In the genomic region with DNA sequence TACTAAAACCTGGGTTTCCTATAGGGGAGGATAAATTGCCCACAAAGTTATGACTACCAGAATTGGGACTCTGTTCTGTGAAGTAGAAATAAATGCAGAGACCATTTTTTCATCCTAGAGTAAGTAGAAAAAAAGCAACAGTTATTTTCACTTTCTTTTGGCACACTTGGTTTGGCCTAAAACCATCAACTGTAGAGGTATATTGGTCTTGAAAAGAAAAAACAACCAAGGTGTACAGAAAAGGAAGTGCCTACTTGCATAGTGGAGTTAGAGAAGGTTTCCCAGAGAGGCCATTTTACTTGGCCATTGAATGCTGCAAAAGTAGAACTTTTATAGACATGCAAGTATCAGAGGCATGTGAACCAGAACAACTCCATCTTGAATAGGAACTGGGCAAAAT, we compare ENCODE assay signal across 30 cellular contexts.
DNase-seq lines count a peak whose midpoint lies in the region; ATAC-seq and TF ChIP-seq lines count a peak whose summit lies in the region.
"Had no signal": no experiment of that assay in that cellular context is flagged by ENCODE, and none has a peak within 500 bp of the region (broad histone marks: within the 10 kb centered on the region; RNA-seq: fewer than 3 reads in every experiment).

No MANE protein-coding gene starts in this region.

- POLR2A ChIA-PET in WTC11 (lab: Charles Lee): no interaction called here

- no peak for DNase-seq in Kasumi-1 (lab: John Stamatoyannopoulos, UW)
- no peak for DNase-seq in RPMI8226
- no peak for DNase-seq in SKM-1 treated with dmso at 0.1 percent for 144 hours (lab: John Stamatoyannopoulos, UW; ENCODE audit: unreplicated experiment)
- no peak for DNase-seq in WTC11 (ENCODE audit: low spot score)
- DNase-seq: activated CD4-positive, alpha-beta T cell treated with anti-CD3 and anti-CD28 coated beads for 4 hours; activated CD8-positive, alpha-beta T cell treated with anti-CD3 and anti-CD28 coated beads, Interleukin-2, amount 10 ng/mL, durations not matched to agents 7 days and 5 days; amygdala; brain microvascular endothelial cell; DMS79; dorsolateral prefrontal cortex; foreskin melanocyte; GF-D8; heart right ventricle; Karpas-422; NCI-H1436; NCI-H2107; Peyer's patch; SIG-M5; small intestine; stimulated activated CD4-positive, alpha-beta T cell treated with anti-CD3 and anti-CD28 coated beads, Interleukin-1b, Interleukin-23, amount 100 ng/mL, for 48 hours; testis had no signal

- peaks cover 8% of the 10 kb centered on the region for H3K9me3 Mint-ChIP-seq in stimulated activated memory B cell treated with anti-CD40 and anti-IgM and Interleukin-4, amounts not matched to agents 10 μg/mL and 1 μg/mL and 100 μg/mL, for 72 hours
- no peaks in the 10 kb centered on the region for H3K9me3 Mint-ChIP-seq in WTC11
- H3K9me3 Mint-ChIP-seq: activated T-helper 2 cell treated with anti-CD3 and anti-CD28 coated beads, Interferon-gamma antibody, Interleukin-2, Interleukin-4, amounts not matched to agents 10 μg/mL and 5 μg/mL and 100 μg/mL, durations not matched to agents 14 hours and 24 hours and 36 hours had no signal

- peaks cover 15% of the 10 kb centered on the region for H3K4me1 Mint-ChIP-seq in stimulated activated memory B cell treated with anti-CD40 and anti-IgM and Interleukin-4, amounts not matched to agents 10 μg/mL and 1 μg/mL and 100 μg/mL, for 72 hours
- H3K4me1 Mint-ChIP-seq in WTC11: peaks cover 6% of the 10 kb centered on the region
- H3K4me1 Mint-ChIP-seq: activated naive CD4-positive, alpha-beta T cell treated with anti-CD3 and anti-CD28 coated beads, Interleukin-2, amount 50 U/mL, for 24 hours had no signal

- ATAC-seq in GM18907 (IDR thresholded peaks at IDR 0.05; ENCODE audit: unreplicated experiment) (peak; percentile 43), GM21723 (IDR thresholded peaks at IDR 0.05; ENCODE audit: unreplicated experiment) (peak; percentile 46), HG03469 (IDR thresholded peaks at IDR 0.05; ENCODE audit: unreplicated experiment) (peak; percentile 34), WTC11 (no peak)
- ATAC-seq in stimulated activated memory B cell treated with anti-CD40 and anti-IgM and Interleukin-4, amounts not matched to agents 10 μg/mL and 1 μg/mL and 100 μg/mL, for 72 hours: no peak
- ATAC-seq: activated CD8-positive, alpha-beta T cell treated with anti-CD3 and anti-CD28 coated beads, Interleukin-2, amount 10 ng/mL, durations not matched to agents 7 days and 5 days; HCT116; heart right ventricle; HepG2 had no signal

- no peak for TF ChIP-seq CTCF in WTC11 (IDR thresholded peaks at IDR 0.05)

- CTCF ChIA-PET in WTC11 (lab: Charles Lee): no interaction called here

- H3K4me3 Mint-ChIP-seq in stimulated activated memory B cell treated with anti-CD40 and anti-IgM and Interleukin-4, amounts not matched to agents 10 μg/mL and 1 μg/mL and 100 μg/mL, for 72 hours: no peak overlapping the region
- H3K4me3 Mint-ChIP-seq in WTC11: no peak overlapping the region
- H3K4me3 Mint-ChIP-seq: activated CD8-positive, alpha-beta T cell treated with anti-CD3 and anti-CD28 coated beads, Interleukin-2, amount 10 ng/mL, durations not matched to agents 7 days and 5 days; activated naive CD4-positive, alpha-beta T cell treated with anti-CD3 and anti-CD28 coated beads, Interleukin-2, amount 50 U/mL, for 24 hours; stimulated activated naive CD8-positive, alpha-beta T cell treated with anti-CD3 and anti-CD28 coated beads, Interleukin-15, Interleukin-2, amounts not matched to agents 100 ng/mL and 50 ng/mL, for 24 hours had no signal

- H3K27ac Mint-ChIP-seq in stimulated activated memory B cell treated with anti-CD40 and anti-IgM and Interleukin-4, amounts not matched to agents 10 μg/mL and 1 μg/mL and 100 μg/mL, for 72 hours: peak overlapping the region; percentile 24
- H3K27ac Mint-ChIP-seq in WTC11: no peak overlapping the region
- H3K27ac Mint-ChIP-seq: activated CD8-positive, alpha-beta T cell treated with anti-CD3 and anti-CD28 coated beads, Interleukin-2, amount 10 ng/mL, durations not matched to agents 7 days and 5 days; activated naive CD4-positive, alpha-beta T cell treated with anti-CD3 and anti-CD28 coated beads, Interleukin-2, amount 50 U/mL, for 24 hours; activated T-helper 2 cell treated with anti-CD3 and anti-CD28 coated beads, Interferon-gamma antibody, Interleukin-2, Interleukin-4, amounts not matched to agents 10 μg/mL and 5 μg/mL and 100 μg/mL, durations not matched to agents 14 hours and 24 hours and 36 hours; stimulated activated naive CD8-positive, alpha-beta T cell treated with anti-CD3 and anti-CD28 coated beads, Interleukin-15, Interleukin-2, amounts not matched to agents 100 ng/mL and 50 ng/mL, for 24 hours had no signal

- H3K27me3 Mint-ChIP-seq in stimulated activated memory B cell treated with anti-CD40 and anti-IgM and Interleukin-4, amounts not matched to agents 10 μg/mL and 1 μg/mL and 100 μg/mL, for 72 hours: no peaks in the 10 kb centered on the region
- no peaks in the 10 kb centered on the region for H3K27me3 Mint-ChIP-seq in WTC11 (ENCODE audit: low read depth)
- H3K27me3 Mint-ChIP-seq: activated naive CD4-positive, alpha-beta T cell treated with anti-CD3 and anti-CD28 coated beads, Interleukin-2, amount 50 U/mL, for 24 hours; stimulated activated naive CD8-positive, alpha-beta T cell treated with anti-CD3 and anti-CD28 coated beads, Interleukin-15, Interleukin-2, amounts not matched to agents 100 ng/mL and 50 ng/mL, for 24 hours had no signal

- H3K36me3 Mint-ChIP-seq in stimulated activated memory B cell treated with anti-CD40 and anti-IgM and Interleukin-4, amounts not matched to agents 10 μg/mL and 1 μg/mL and 100 μg/mL, for 72 hours: peaks cover 16% of the 10 kb centered on the region
- no peaks in the 10 kb centered on the region for H3K36me3 Mint-ChIP-seq in WTC11

TF ChIP-seq in WTC11, 78 proteins besides CTCF, POLR2A, EP300 and RAD21:
- no peak for TF ChIP-seq GTF2I (CRISPR knock-in tag; conservative IDR thresholded peaks at IDR 0.05)
- TF ChIP-seq, protein P1, sequence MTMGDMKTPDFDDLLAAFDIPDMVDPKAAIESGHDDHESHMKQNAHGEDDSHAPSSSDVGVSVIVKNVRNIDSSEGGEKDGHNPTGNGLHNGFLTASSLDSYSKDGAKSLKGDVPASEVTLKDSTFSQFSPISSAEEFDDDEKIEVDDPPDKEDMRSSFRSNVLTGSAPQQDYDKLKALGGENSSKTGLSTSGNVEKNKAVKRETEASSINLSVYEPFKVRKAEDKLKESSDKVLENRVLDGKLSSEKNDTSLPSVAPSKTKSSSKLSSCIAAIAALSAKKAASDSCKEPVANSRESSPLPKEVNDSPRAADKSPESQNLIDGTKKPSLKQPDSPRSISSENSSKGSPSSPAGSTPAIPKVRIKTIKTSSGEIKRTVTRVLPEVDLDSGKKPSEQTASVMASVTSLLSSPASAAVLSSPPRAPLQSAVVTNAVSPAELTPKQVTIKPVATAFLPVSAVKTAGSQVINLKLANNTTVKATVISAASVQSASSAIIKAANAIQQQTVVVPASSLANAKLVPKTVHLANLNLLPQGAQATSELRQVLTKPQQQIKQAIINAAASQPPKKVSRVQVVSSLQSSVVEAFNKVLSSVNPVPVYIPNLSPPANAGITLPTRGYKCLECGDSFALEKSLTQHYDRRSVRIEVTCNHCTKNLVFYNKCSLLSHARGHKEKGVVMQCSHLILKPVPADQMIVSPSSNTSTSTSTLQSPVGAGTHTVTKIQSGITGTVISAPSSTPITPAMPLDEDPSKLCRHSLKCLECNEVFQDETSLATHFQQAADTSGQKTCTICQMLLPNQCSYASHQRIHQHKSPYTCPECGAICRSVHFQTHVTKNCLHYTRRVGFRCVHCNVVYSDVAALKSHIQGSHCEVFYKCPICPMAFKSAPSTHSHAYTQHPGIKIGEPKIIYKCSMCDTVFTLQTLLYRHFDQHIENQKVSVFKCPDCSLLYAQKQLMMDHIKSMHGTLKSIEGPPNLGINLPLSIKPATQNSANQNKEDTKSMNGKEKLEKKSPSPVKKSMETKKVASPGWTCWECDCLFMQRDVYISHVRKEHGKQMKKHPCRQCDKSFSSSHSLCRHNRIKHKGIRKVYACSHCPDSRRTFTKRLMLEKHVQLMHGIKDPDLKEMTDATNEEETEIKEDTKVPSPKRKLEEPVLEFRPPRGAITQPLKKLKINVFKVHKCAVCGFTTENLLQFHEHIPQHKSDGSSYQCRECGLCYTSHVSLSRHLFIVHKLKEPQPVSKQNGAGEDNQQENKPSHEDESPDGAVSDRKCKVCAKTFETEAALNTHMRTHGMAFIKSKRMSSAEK (CRISPR knock-in tag; IDR thresholded peaks at IDR 0.05; ENCODE audit: borderline replicate concordance): no peak
- no peak for TF ChIP-seq SMAD4 (CRISPR knock-in tag; IDR thresholded peaks at IDR 0.05)
TF ChIP-seq in WTC11: peak in this region for 0.

Comparison
In these comparisons a context has a peak if more than half of its experiments do, and no peak if none do; other contexts are left out.
1. ATAC-seq: peak in GM18907 (single experiment), GM21723 (single experiment) and HG03469 (single experiment); none in stimulated activated memory B cell treated with anti-CD40 and anti-IgM and Interleukin-4, amounts not matched to agents 10 μg/mL and 1 μg/mL and 100 μg/mL, for 72 hours (single experiment) and WTC11 (single experiment).